8 cellular contexts compared by ENCODE assay signal in the genomic region with DNA sequence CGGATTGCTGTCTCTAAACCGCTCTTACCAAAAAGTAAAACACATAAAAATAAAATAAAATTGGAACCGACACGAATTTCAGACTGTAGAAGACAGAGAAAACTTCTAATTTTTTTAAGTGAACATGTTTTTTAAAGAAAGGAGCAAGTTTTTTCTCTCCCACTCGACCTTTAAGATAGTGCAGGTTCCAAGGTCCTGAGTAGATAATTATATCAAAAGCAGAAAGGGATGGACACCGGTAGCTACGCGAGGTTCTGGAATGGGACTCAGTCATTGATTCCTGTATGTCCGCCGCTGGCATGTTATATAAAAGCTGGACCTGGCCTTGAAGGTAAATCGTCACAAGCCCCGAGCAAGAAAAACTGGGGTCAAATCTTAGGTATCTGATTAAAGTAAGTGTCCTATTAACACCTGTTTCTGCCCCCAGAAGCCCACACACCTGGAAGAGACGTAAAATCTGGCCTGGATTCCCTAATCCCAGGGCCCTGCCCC. TPM values are rescaled to one million over a fixed set of nuclear protein-coding genes. Genes with fewer than 3 reads are reported as not detected.
A peak's percentile ranks its signal among the peaks of the same experiment; 100 is the strongest.
DNase-seq lines count a peak whose midpoint lies in the region; ATAC-seq and TF ChIP-seq lines count a peak whose summit lies in the region.

No MANE protein-coding gene starts in this region.

- peak overlapping the region; percentile 98 for H3K27ac Mint-ChIP-seq in activated T-helper 1 cell treated with anti-CD3 and anti-CD28 coated beads, Interleukin-12 subunit alpha, Interleukin-12 subunit beta, Interleukin-2, Interleukin-4 antibody, amounts not matched to agents 30 ng/mL and 10 ng/mL and 1 ng/mL, durations not matched to agents 14 hours and 24 hours and 36 hours

- TF ChIP-seq EP300 in suprapubic skin (IDR thresholded peaks at IDR 0.05) = no peak

- peak overlapping the region; percentile 94 for H3K4me3 Mint-ChIP-seq in activated T-helper 1 cell treated with anti-CD3 and anti-CD28 coated beads, Interleukin-12 subunit alpha, Interleukin-12 subunit beta, Interleukin-2, Interleukin-4 antibody, amounts not matched to agents 30 ng/mL and 10 ng/mL and 1 ng/mL, durations not matched to agents 14 hours and 24 hours and 36 hours

- peaks cover 45% of the 10 kb centered on the region for H3K4me1 Mint-ChIP-seq in activated T-helper 1 cell treated with anti-CD3 and anti-CD28 coated beads, Interleukin-12 subunit alpha, Interleukin-12 subunit beta, Interleukin-2, Interleukin-4 antibody, amounts not matched to agents 30 ng/mL and 10 ng/mL and 1 ng/mL, durations not matched to agents 14 hours and 24 hours and 36 hours (ENCODE audit: low read depth)

- H3K9me3 ChIP-seq in iPS-18c (ENCODE audit: control insufficient read depth, insufficient read depth, low read length) (no peaks in the 10 kb centered on the region), suprapubic skin (no peaks in the 10 kb centered on the region)

- no peak for TF ChIP-seq POLR2A in suprapubic skin (IDR thresholded peaks at IDR 0.05)

- peak overlapping the region; percentile 99 for H3K27ac ChIP-seq in suprapubic skin

- TF ChIP-seq CTCF in suprapubic skin (IDR thresholded peaks at IDR 0.05) = no peak

- DNase-seq in NCI-H1436 (lab: John Stamatoyannopoulos, UW) (peak; percentile 69), NCI-H1436 treated with DMSO at 0.1 percent for 48 hours (lab: John Stamatoyannopoulos, UW) (no peak), suprapubic skin (ENCODE audit: low spot score in 2 of 2) (no peak), NCI-H2196 treated with DMSO at 0.1 percent for 48 hours (lab: John Stamatoyannopoulos, UW; ENCODE audit: unreplicated experiment) (no peak), NCI-H2107 (lab: John Stamatoyannopoulos, UW) (no peak)
- no peak for DNase-seq in activated T-helper 1 cell treated with anti-CD3 and anti-CD28 coated beads, Interleukin-12 subunit alpha, Interleukin-12 subunit beta, Interleukin-2, Interleukin-4 antibody, amounts not matched to agents 30 ng/mL and 10 ng/mL and 1 ng/mL, durations not matched to agents 14 hours and 24 hours and 36 hours (ENCODE audit: low spot score)

- H3K27me3 Mint-ChIP-seq in activated T-helper 1 cell treated with anti-CD3 and anti-CD28 coated beads, Interleukin-12 subunit alpha, Interleukin-12 subunit beta, Interleukin-2, Interleukin-4 antibody, amounts not matched to agents 30 ng/mL and 10 ng/mL and 1 ng/mL, durations not matched to agents 14 hours and 24 hours and 36 hours (ENCODE audit: insufficient read depth) = no peaks in the 10 kb centered on the region

- no peaks in the 10 kb centered on the region for H3K27me3 ChIP-seq in suprapubic skin

- intact Hi-C loops in activated T-helper 1 cell treated with anti-CD3 and anti-CD28 coated beads, Interleukin-12 subunit alpha, Interleukin-12 subunit beta, Interleukin-2, Interleukin-4 antibody, amounts not matched to agents 30 ng/mL and 10 ng/mL and 1 ng/mL, durations not matched to agents 14 hours and 24 hours and 36 hours (cut with micrococcal nuclease) = loop anchor here (5.0 kb wide), 2 partner anchors 1609 to 1639 kb away; partner anchors contain the start of gene CCDC6

- peaks cover under 1% of the 10 kb centered on the region for H3K36me3 Mint-ChIP-seq in activated T-helper 1 cell treated with anti-CD3 and anti-CD28 coated beads, Interleukin-12 subunit alpha, Interleukin-12 subunit beta, Interleukin-2, Interleukin-4 antibody, amounts not matched to agents 30 ng/mL and 10 ng/mL and 1 ng/mL, durations not matched to agents 14 hours and 24 hours and 36 hours (ENCODE audit: low read depth)

- peak; percentile 0 for ATAC-seq in HG03045 (IDR thresholded peaks at IDR 0.05; ENCODE audit: unreplicated experiment)

- H3K9me3 Mint-ChIP-seq in activated T-helper 1 cell treated with anti-CD3 and anti-CD28 coated beads, Interleukin-12 subunit alpha, Interleukin-12 subunit beta, Interleukin-2, Interleukin-4 antibody, amounts not matched to agents 30 ng/mL and 10 ng/mL and 1 ng/mL, durations not matched to agents 14 hours and 24 hours and 36 hours = no peaks in the 10 kb centered on the region

- H3K4me1 ChIP-seq in suprapubic skin = peaks cover 51% of the 10 kb centered on the region

- 1% methylated on average over 13 of the region's 13 CpGs for WGBS in suprapubic skin

- H3K36me3 ChIP-seq in suprapubic skin = no peaks in the 10 kb centered on the region

- H3K4me3 ChIP-seq in iPS-18c (ENCODE audit: insufficient read depth, low read depth, low read length) = peak overlapping the region; percentile 74
- peak overlapping the region; percentile 86 for H3K4me3 ChIP-seq in suprapubic skin

RNA-seq across cellular contexts. Expression of gene CISD1, which starts 0.5 kb away (rescaled TPM):
- 50.4 and 56.0 TPM in 2 replicates for total RNA-seq in activated T-helper 1 cell treated with anti-CD3 and anti-CD28 coated beads, Interleukin-12 subunit alpha, Interleukin-12 subunit beta, Interleukin-2, Interleukin-4 antibody, amounts not matched to agents 30 ng/mL and 10 ng/mL and 1 ng/mL, durations not matched to agents 14 hours and 24 hours and 36 hours
- total RNA-seq in suprapubic skin = 10 to 100 TPM; 12.6 to 22.7 (median 18.2) TPM

RNA-seq across cellular contexts. Expression of gene IPMK, which starts 0.8 kb away (rescaled TPM):
- 6.5 and 7.1 TPM in 2 replicates for total RNA-seq in activated T-helper 1 cell treated with anti-CD3 and anti-CD28 coated beads, Interleukin-12 subunit alpha, Interleukin-12 subunit beta, Interleukin-2, Interleukin-4 antibody, amounts not matched to agents 30 ng/mL and 10 ng/mL and 1 ng/mL, durations not matched to agents 14 hours and 24 hours and 36 hours
- 10 to 100 TPM; 11.2 to 16.6 (median 14.3) TPM for total RNA-seq in suprapubic skin
